Comparison of ENCODE assay signal across 24 cellular contexts in genomic region chr11:57745206-57745605, GRCh38. TPM values are rescaled to one million over a fixed set of nuclear protein-coding genes. Genes with fewer than 3 reads are reported as not detected.
DNase-seq lines count a peak whose midpoint lies in the region; ATAC-seq and TF ChIP-seq lines count a peak whose summit lies in the region.
"Had no signal": no experiment of that assay in that cellular context is flagged by ENCODE, and none has a peak within 500 bp of the region (broad histone marks: within the 10 kb centered on the region; RNA-seq: fewer than 3 reads in every experiment).

No MANE protein-coding gene starts in this region.

- no peak for TF ChIP-seq CTCF in progenitor cell of endocrine pancreas (IDR thresholded peaks at IDR 0.05; ENCODE audit: unreplicated experiment)

- no peaks in the 10 kb centered on the region for H3K9me2 ChIP-seq in Karpas-422 (replicated peaks; ENCODE audit: insufficient read depth, low read length)

- H3K4me1 Mint-ChIP-seq in activated CD4-positive, alpha-beta T cell treated with anti-CD3 and anti-CD28 coated beads, Interleukin-2, amount 10 ng/mL, durations not matched to agents 24 days and 14 days, result peaks cover 35% of the 10 kb centered on the region
- H3K4me1 Mint-ChIP-seq in effector memory CD8-positive, alpha-beta T cell (ENCODE audit: low read depth in 2 of 2), result peaks cover 19 to 20% of the 10 kb centered on the region in 2 donors
- peaks cover 12% of the 10 kb centered on the region for H3K4me1 Mint-ChIP-seq in progenitor cell of endocrine pancreas (ENCODE audit: low read depth)

- H3K4me3 ChIP-seq in Karpas-422 (ENCODE audit: low read length), result no peak overlapping the region
- H3K4me3 ChIP-seq: mucosa of descending colon, ovary, tibial artery had no signal

- H3K36me3 ChIP-seq in Karpas-422 (ENCODE audit: insufficient read depth, low read length), result peaks cover 20% of the 10 kb centered on the region; the same call in 1 of the 2 replicates
- H3K36me3 ChIP-seq: ovary had no signal

- peaks cover 59% of the 10 kb centered on the region for H3K36me3 Mint-ChIP-seq in activated CD4-positive, alpha-beta T cell treated with anti-CD3 and anti-CD28 coated beads, Interleukin-2, amount 10 ng/mL, durations not matched to agents 24 days and 14 days (ENCODE audit: low read depth)
- H3K36me3 Mint-ChIP-seq in effector memory CD8-positive, alpha-beta T cell (ENCODE audit: insufficient read depth), result peaks cover 54% of the 10 kb centered on the region
- peaks cover 8% of the 10 kb centered on the region for H3K36me3 Mint-ChIP-seq in progenitor cell of endocrine pancreas (ENCODE audit: insufficient read depth)

- H3K9ac ChIP-seq in Karpas-422 (ENCODE audit: low read length), result no peak overlapping the region

- H4K20me1 ChIP-seq in Karpas-422 (ENCODE audit: insufficient read depth, low read depth, low read length), result no peaks in the 10 kb centered on the region

- H3K27me3 Mint-ChIP-seq in activated CD4-positive, alpha-beta T cell treated with anti-CD3 and anti-CD28 coated beads, Interleukin-2, amount 10 ng/mL, durations not matched to agents 24 days and 14 days, result no peaks in the 10 kb centered on the region
- H3K27me3 Mint-ChIP-seq in effector memory CD8-positive, alpha-beta T cell, result no peaks in the 10 kb centered on the region
- H3K27me3 Mint-ChIP-seq in progenitor cell of endocrine pancreas, result no peaks in the 10 kb centered on the region

- no peaks in the 10 kb centered on the region for H3K9me3 ChIP-seq in Karpas-422 (ENCODE audit: low read length)
- H3K9me3 ChIP-seq: mucosa of descending colon, ovary, tibial artery had no signal

- no peak overlapping the region for H3K27ac ChIP-seq in Karpas-422 (ENCODE audit: low read length)
- H3K27ac ChIP-seq: epithelial cell of prostate, ovary, tibial artery had no signal

- no peaks in the 10 kb centered on the region for H3K27me3 ChIP-seq in Karpas-422 (ENCODE audit: low read length)
- H3K27me3 ChIP-seq: ovary, tibial artery had no signal

- H3K27ac Mint-ChIP-seq in activated CD4-positive, alpha-beta T cell treated with anti-CD3 and anti-CD28 coated beads, Interleukin-2, amount 10 ng/mL, durations not matched to agents 24 days and 14 days, result peak overlapping the region; percentile 36
- peak overlapping the region; percentile 3 to 84 for H3K27ac Mint-ChIP-seq in effector memory CD8-positive, alpha-beta T cell
- peak overlapping the region; percentile 73 for H3K27ac Mint-ChIP-seq in progenitor cell of endocrine pancreas

- no peak overlapping the region for H3K4me3 Mint-ChIP-seq in activated CD4-positive, alpha-beta T cell treated with anti-CD3 and anti-CD28 coated beads, Interleukin-2, amount 10 ng/mL, durations not matched to agents 24 days and 14 days
- H3K4me3 Mint-ChIP-seq in effector memory CD8-positive, alpha-beta T cell, result no peak overlapping the region
- no peak overlapping the region for H3K4me3 Mint-ChIP-seq in progenitor cell of endocrine pancreas (ENCODE audit: low read depth)

- peaks cover 17% of the 10 kb centered on the region for H3K4me1 ChIP-seq in Karpas-422 (ENCODE audit: low read length)

- no peak overlapping the region for H3K4me2 ChIP-seq in Karpas-422 (ENCODE audit: low read depth, low read length, poor library complexity, severe bottlenecking)

- intact Hi-C loops in activated CD4-positive, alpha-beta T cell treated with anti-CD3 and anti-CD28 coated beads, Interleukin-2, amount 10 ng/mL, durations not matched to agents 24 days and 14 days (cut with micrococcal nuclease), result loop anchor here (10.0 kb wide), 1 partner anchor 410 kb away; the partner anchor contains the start of genes P2RX3 and SSRP1

- no peak for DNase-seq in activated CD4-positive, alpha-beta T cell treated with anti-CD3 and anti-CD28 coated beads, Interleukin-2, amount 10 ng/mL, durations not matched to agents 24 days and 14 days
- DNase-seq in activated CD4-positive, alpha-beta T cell treated with anti-CD3 and anti-CD28 coated beads, Interleukin-2, amount 50 U/mL, for 4 hours, result no peak
- DNase-seq in Karpas-422 (peak; percentile 38), progenitor cell of endocrine pancreas (ENCODE audit: low spot score, unreplicated experiment) (no peak), activated gamma-delta T cell treated with Interleukin-2 at 50 U/mL for 16 hours (no peak)
- DNase-seq in effector memory CD8-positive, alpha-beta T cell, result no peak
- DNase-seq: activated CD8-positive, alpha-beta memory T cell treated with anti-CD3 and anti-CD28 coated beads for 24 hours; activated effector memory CD4-positive, alpha-beta T cell treated with anti-CD3 and anti-CD28 coated beads, Interleukin-2, amount 50 U/mL, for 16 hours; C1 segment of cervical spinal cord; cortex of kidney; DMS79; left cardiac atrium; mucosa of descending colon; NCI-H1105 treated with DMSO at 0.1 percent for 48 hours; ovary; tibial artery had no signal

- H3K9me3 Mint-ChIP-seq in activated CD4-positive, alpha-beta T cell treated with anti-CD3 and anti-CD28 coated beads, Interleukin-2, amount 10 ng/mL, durations not matched to agents 24 days and 14 days, result no peaks in the 10 kb centered on the region
- H3K9me3 Mint-ChIP-seq in effector memory CD8-positive, alpha-beta T cell, result no peaks in the 10 kb centered on the region
- no peaks in the 10 kb centered on the region for H3K9me3 Mint-ChIP-seq in progenitor cell of endocrine pancreas (ENCODE audit: low read depth)
- H3K9me3 Mint-ChIP-seq: brain had no signal

- no peak for ATAC-seq in effector memory CD8-positive, alpha-beta T cell (replicated peaks)
- ATAC-seq in HG02763 (IDR thresholded peaks at IDR 0.05; ENCODE audit: unreplicated experiment), result no peak
- no peak for ATAC-seq in HG03108 (IDR thresholded peaks at IDR 0.05; ENCODE audit: unreplicated experiment)
- ATAC-seq: HCT116, left cardiac atrium, mucosa of descending colon had no signal

- no peak overlapping the region for H2AFZ ChIP-seq in Karpas-422 (ENCODE audit: low read length)

- peaks cover 20% of the 10 kb centered on the region for H3K79me2 ChIP-seq in Karpas-422 (ENCODE audit: low read length)

RNA-seq across cellular contexts. Expression of gene SELENOH, which starts 3.9 kb away (rescaled TPM):
- total RNA-seq in activated CD4-positive, alpha-beta T cell treated with anti-CD3 and anti-CD28 coated beads, Interleukin-2, amount 10 ng/mL, durations not matched to agents 24 days and 14 days, result 211 and 216 TPM in 2 replicates
- total RNA-seq in Karpas-422 (2014; rRNA removed; shearing (Covaris generic); ENCODE audit: low replicate concordance), result 112 and 172 TPM in 2 replicates
- total RNA-seq in progenitor cell of endocrine pancreas, result 206 and 223 TPM in 2 replicates

RNA-seq across cellular contexts. Expression of gene BTBD18, which starts 6.4 kb away (rescaled TPM):
- total RNA-seq in activated CD4-positive, alpha-beta T cell treated with anti-CD3 and anti-CD28 coated beads, Interleukin-2, amount 10 ng/mL, durations not matched to agents 24 days and 14 days, result not detected in 2 replicates
- not detected in 2 replicates for total RNA-seq in Karpas-422 (2014; rRNA removed; shearing (Covaris generic); ENCODE audit: low replicate concordance)
- not detected in 2 replicates for total RNA-seq in progenitor cell of endocrine pancreas
- total RNA-seq: A172, frontal cortex, left cardiac atrium, mucosa of descending colon, ovary, RPMI7951 had no signal

RNA-seq across cellular contexts. Expression of gene CTNND1, which starts 16.4 kb away (rescaled TPM):
- 4.9 and 6.0 TPM in 2 replicates for total RNA-seq in activated CD4-positive, alpha-beta T cell treated with anti-CD3 and anti-CD28 coated beads, Interleukin-2, amount 10 ng/mL, durations not matched to agents 24 days and 14 days
- total RNA-seq in Karpas-422 (2014; rRNA removed; shearing (Covaris generic); ENCODE audit: low replicate concordance), result 5.7 and 6.0 TPM in 2 replicates
- 346 and 367 TPM in 2 replicates for total RNA-seq in progenitor cell of endocrine pancreas

RNA-seq across cellular contexts. Expression of gene TMX2, which starts 32.8 kb away (rescaled TPM):
- total RNA-seq in activated CD4-positive, alpha-beta T cell treated with anti-CD3 and anti-CD28 coated beads, Interleukin-2, amount 10 ng/mL, durations not matched to agents 24 days and 14 days, result 99.0 and 99.2 TPM in 2 replicates
- 53.3 and 91.2 TPM in 2 replicates for total RNA-seq in Karpas-422 (2014; rRNA removed; shearing (Covaris generic); ENCODE audit: low replicate concordance)
- total RNA-seq in progenitor cell of endocrine pancreas, result 82.7 and 82.9 TPM in 2 replicates

RNA-seq across cellular contexts. Expression of gene MED19, which starts 33.2 kb away (rescaled TPM):
- total RNA-seq in activated CD4-positive, alpha-beta T cell treated with anti-CD3 and anti-CD28 coated beads, Interleukin-2, amount 10 ng/mL, durations not matched to agents 24 days and 14 days, result 13.9 and 15.6 TPM in 2 replicates
- total RNA-seq in Karpas-422 (2014; rRNA removed; shearing (Covaris generic); ENCODE audit: low replicate concordance), result 12.5 and 12.8 TPM in 2 replicates
- total RNA-seq in progenitor cell of endocrine pancreas, result 24.2 and 24.4 TPM in 2 replicates

Comparison
In these comparisons a context has a peak if more than half of its experiments do, and no peak if none do; other contexts are left out.
1. RNA of gene CTNND1, which starts 16.4 kb away (total RNA-seq): 346 to 367 TPM in progenitor cell of endocrine pancreas; 5.7 to 6.0 TPM in Karpas-422 and 4.9 to 6.0 TPM in activated CD4-positive, alpha-beta T cell treated with anti-CD3 and anti-CD28 coated beads, Interleukin-2, amount 10 ng/mL, durations not matched to agents 24 days and 14 days; every median in the first group is over 10 times any median in the second.
2. Peak in every context shown above with its lines, with median percentiles within 50 percentile points of each other: H3K27ac Mint-ChIP-seq.